ENCODE assay signal across 1 cellular context in genomic region chr15:34853001-34853758, GRCh38.
A peak's percentile ranks its signal among the peaks of the same experiment; 100 is the strongest.
TF ChIP-seq lines count a peak whose summit lies in the region.

No MANE protein-coding gene starts in this region.

TF ChIP-seq in K562, 482 proteins besides CTCF, POLR2A, EP300 and RAD21:
- TF ChIP-seq ZBTB40 (IDR thresholded peaks at IDR 0.05) (peak; percentile 85), ZBTB40 (CRISPR knock-in tag; IDR thresholded peaks at IDR 0.05) (no peak), ZNF384 (IDR thresholded peaks at IDR 0.05; ENCODE audit: low read depth, low read length) (peak; percentile 47; the same call in 1 of the 2 replicates), HINFP (tag; conservative IDR thresholded peaks at IDR 0.05; ENCODE audit: low read depth) (no peak)
